Comparison of ENCODE assay signal across 27 cellular contexts in genomic region chr3:30699927-30700326, GRCh38.
"Had no signal": no experiment of that assay in that cellular context is flagged by ENCODE, and none has a peak within 500 bp of the region (broad histone marks: within the 10 kb centered on the region; RNA-seq: fewer than 3 reads in every experiment).

No MANE protein-coding gene starts in this region.

- H3K4me1 Mint-ChIP-seq: neural progenitor cell had no signal

- ATAC-seq: natural killer cell; psoas muscle; right cardiac atrium; sciatic nerve; stimulated activated memory B cell treated with anti-CD40 and anti-IgM and Interleukin-4, amounts not matched to agents 10 μg/mL and 1 μg/mL and 100 μg/mL, for 72 hours; stimulated activated naive CD8-positive, alpha-beta T cell treated with anti-CD3 and anti-CD28 coated beads, Interleukin-15, amount 100 ng/mL, for 72 hours; stimulated activated naive CD8-positive, alpha-beta T cell treated with anti-CD3 and anti-CD28 coated beads, Interleukin-15, Interleukin-2, amounts not matched to agents 100 U/mL and 50 U/mL, for 24 hours; upper lobe of right lung had no signal

- H3K27me3 Mint-ChIP-seq: progenitor cell of endocrine pancreas; stimulated activated memory B cell treated with anti-CD40 and anti-IgM and Interleukin-4, amounts not matched to agents 10 μg/mL and 1 μg/mL and 100 μg/mL, for 72 hours; stimulated activated naive CD8-positive, alpha-beta T cell treated with anti-CD3 and anti-CD28 coated beads, Interleukin-15, amount 100 ng/mL, for 72 hours; type B pancreatic cell had no signal

- DNase-seq: natural killer cell; occipital lobe; ovary; posterior cingulate gyrus; psoas muscle; right cardiac atrium; spleen; stimulated activated CD4-positive, alpha-beta T cell treated with anti-CD3 and anti-CD28 coated beads, Interleukin-12 subunit alpha, Interleukin-12 subunit beta, amount 100 ng/mL, for 4 hours; stimulated activated CD4-positive, alpha-beta T cell treated with anti-CD3 and anti-CD28 coated beads, Interleukin-1b, Interleukin-23, amount 100 ng/mL, for 48 hours; stimulated activated CD4-positive, alpha-beta T cell treated with anti-CD3 and anti-CD28 coated beads, Interleukin-4, amount 100 ng/mL, for 1 hour; stimulated activated CD4-positive, alpha-beta T cell treated with anti-CD3 and anti-CD28 coated beads, Interleukin-4, amount 100 ng/mL, for 4 hours; stimulated activated CD8-positive, alpha-beta memory T cell treated with anti-CD3 and anti-CD28 coated beads, Interleukin-4, amount 100 ng/mL, for 48 hours; stimulated activated naive CD4-positive, alpha-beta T cell; stimulated activated naive CD8-positive, alpha-beta T cell treated with anti-CD3 and anti-CD28 coated beads, Interleukin-15, amount 100 ng/mL, for 72 hours; stimulated activated naive CD8-positive, alpha-beta T cell treated with anti-CD3 and anti-CD28 coated beads, Interleukin-15, Interleukin-2, amounts not matched to agents 100 U/mL and 50 U/mL, for 24 hours; substantia nigra; testis; tibial artery; transverse colon; upper lobe of right lung; uterus had no signal

- H3K9me3 Mint-ChIP-seq: natural killer cell; stimulated activated naive CD8-positive, alpha-beta T cell treated with anti-CD3 and anti-CD28 coated beads, Interleukin-15, amount 100 ng/mL, for 72 hours had no signal

- H3K4me3 Mint-ChIP-seq: natural killer cell; nephron; neural progenitor cell; stimulated activated memory B cell treated with anti-CD40 and anti-IgM and Interleukin-4, amounts not matched to agents 10 μg/mL and 1 μg/mL and 100 μg/mL, for 72 hours; stimulated activated naive CD8-positive, alpha-beta T cell treated with anti-CD3 and anti-CD28 coated beads, Interleukin-15, amount 100 ng/mL, for 72 hours; type B pancreatic cell had no signal

- H3K27ac Mint-ChIP-seq: nephron; neural progenitor cell; progenitor cell of endocrine pancreas; stimulated activated memory B cell treated with anti-CD40 and anti-IgM and Interleukin-4, amounts not matched to agents 10 μg/mL and 1 μg/mL and 100 μg/mL, for 72 hours; stimulated activated naive CD8-positive, alpha-beta T cell treated with anti-CD3 and anti-CD28 coated beads, Interleukin-15, amount 100 ng/mL, for 72 hours; type B pancreatic cell had no signal
